In the genomic region with DNA sequence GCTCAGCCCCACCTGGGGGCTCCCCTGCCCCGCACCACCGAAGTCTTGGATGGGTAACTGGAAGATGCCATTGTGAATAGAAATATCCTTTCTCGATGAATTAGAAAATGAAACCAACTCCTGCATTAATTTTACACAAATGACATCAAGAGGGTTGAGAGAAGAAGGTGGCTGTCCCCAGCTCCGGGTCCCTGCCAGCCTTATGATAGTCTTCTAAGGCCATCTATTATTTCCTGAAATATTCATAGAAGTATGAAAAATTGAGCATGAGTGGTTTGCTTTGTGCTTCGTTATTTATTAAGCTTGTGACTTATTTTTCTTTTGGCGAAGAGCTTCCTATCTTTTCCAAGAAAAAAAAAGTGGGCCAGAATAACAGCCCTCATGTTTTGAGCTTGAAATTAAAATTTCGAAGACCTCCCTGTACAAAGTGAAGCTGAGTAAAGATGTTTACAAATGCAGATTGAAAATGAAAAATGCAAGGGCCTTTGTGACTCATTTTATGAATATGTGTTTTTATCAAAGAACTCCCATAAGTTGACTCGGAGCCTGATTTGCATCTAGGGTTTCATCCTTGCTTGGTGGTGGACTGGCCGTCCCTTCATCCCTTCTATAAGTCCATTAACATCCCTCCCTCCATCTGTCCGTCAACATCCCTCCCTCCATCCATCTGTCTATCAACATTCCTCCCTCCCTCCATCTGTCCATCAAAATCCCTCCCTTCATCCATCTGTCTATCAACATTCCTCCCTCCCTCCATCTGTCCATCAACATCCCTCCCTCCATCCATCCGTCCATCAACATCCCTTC, we compare ENCODE assay signal across 8 cellular contexts. TPM values are rescaled to one million over a fixed set of nuclear protein-coding genes. Genes with fewer than 3 reads are reported as not detected.
DNase-seq lines count a peak whose midpoint lies in the region; ATAC-seq and TF ChIP-seq lines count a peak whose summit lies in the region.

No MANE protein-coding gene starts in this region.

- no peak for TF ChIP-seq CTCF in astrocyte of the spinal cord (IDR thresholded peaks at IDR 0.05; ENCODE audit: low read depth, low read length)

- in situ Hi-C loops in astrocyte of the spinal cord (cut with HindIII; ENCODE audit: low sequenced_read_pairs), result no loop called here

- DNase-seq in astrocyte of the spinal cord (ENCODE audit: low read depth, low spot score), result peak; percentile 6
- peak; percentile 82 for DNase-seq in mesenteric fat pad (ENCODE audit: low spot score)
- DNase-seq in SHP77 (lab: John Stamatoyannopoulos, UW), result no peak
- no peak for DNase-seq in DMS153 (lab: John Stamatoyannopoulos, UW)
- DNase-seq in DMS53 treated with DMSO at 0.1 percent for 48 hours (lab: John Stamatoyannopoulos, UW; ENCODE audit: unreplicated experiment), result no peak

- ATAC-seq in GM19035 (IDR thresholded peaks at IDR 0.05; ENCODE audit: unreplicated experiment) (peak; percentile 25), HG03045 (IDR thresholded peaks at IDR 0.05; ENCODE audit: unreplicated experiment) (peak; percentile 28), GM18519 (IDR thresholded peaks at IDR 0.05; ENCODE audit: low FRiP score, unreplicated experiment) (no peak)

- peak overlapping the region; percentile 49 for H3K4me3 ChIP-seq in astrocyte of the spinal cord (ENCODE audit: low read depth, low read length)

RNA-seq across cellular contexts. Expression of gene CFAP46, which starts 20.5 kb away (rescaled TPM):
- total RNA-seq in mesenteric fat pad, result not detected

Comparison
In these comparisons a context has a peak if more than half of its experiments do, and no peak if none do; other contexts are left out.
1. DNase-seq: peak in astrocyte of the spinal cord (single experiment) and mesenteric fat pad (single experiment); none in SHP77 (0 of 2), DMS153 (single experiment) and DMS53 treated with DMSO at 0.1 percent for 48 hours (single experiment).